ENCODE assay signal across 8 cellular contexts in genomic region chr5:140700177-140701144, GRCh38. TPM values are rescaled to one million over a fixed set of nuclear protein-coding genes. Genes with fewer than 3 reads are reported as not detected.
DNase-seq lines count a peak whose midpoint lies in the region; ATAC-seq and TF ChIP-seq lines count a peak whose summit lies in the region.

A gene with protein sequence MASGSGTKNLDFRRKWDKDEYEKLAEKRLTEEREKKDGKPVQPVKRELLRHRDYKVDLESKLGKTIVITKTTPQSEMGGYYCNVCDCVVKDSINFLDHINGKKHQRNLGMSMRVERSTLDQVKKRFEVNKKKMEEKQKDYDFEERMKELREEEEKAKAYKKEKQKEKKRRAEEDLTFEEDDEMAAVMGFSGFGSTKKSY (plus strand): TSS chr5:140700447. CDS start chr5:140700461, 14 bp downstream.

- peaks cover 46% of the 10 kb centered on the region for H3K36me3 ChIP-seq in H7 (replicated peaks; ENCODE audit: control insufficient read depth, insufficient read depth, low read length)

- peak; percentile 95 for DNase-seq in ELF-1 (ENCODE audit: low read depth, low spot score)
- DNase-seq in H7 = peak; percentile 91
- DNase-seq in M059J (ENCODE audit: low read depth) = peak; percentile 98
- DNase-seq in SHP77 (lab: John Stamatoyannopoulos, UW) = peak; percentile 96
- DNase-seq in activated effector memory CD4-positive, alpha-beta T cell treated with Interleukin-2 at 50 U/mL for 16 hours = peak; percentile 91
- peak; percentile 99 for DNase-seq in fibroblast of pulmonary artery (ENCODE audit: low read depth)
- DNase-seq in natural killer cell treated with Interleukin-12 subunit alpha and Interleukin-12 subunit beta and Interleukin-15 and Interleukin-18, amount 100 ng/mL, for 72 hours (ENCODE audit: low spot score) = peak; percentile 95
- peak; percentile 90 for DNase-seq in stimulated activated naive CD8-positive, alpha-beta T cell treated with anti-CD3 and anti-CD28 coated beads, Interleukin-15, Interleukin-2, amounts not matched to agents 100 U/mL and 50 U/mL, for 24 hours

- peak within 1 kb of the TSS; percentile 80 for H3K4me3 ChIP-seq in H7 (ENCODE audit: insufficient read depth, low read depth, low read length)
- peak within 1 kb of the TSS; percentile 74 for H3K4me3 ChIP-seq in fibroblast of pulmonary artery (replicated peaks; ENCODE audit: low read depth, low read length)

- peak within 1 kb of the TSS; percentile 96 for H3K4me3 Mint-ChIP-seq in natural killer cell treated with Interleukin-12 subunit alpha and Interleukin-12 subunit beta and Interleukin-15 and Interleukin-18, amount 100 ng/mL, for 72 hours

- H3K27ac Mint-ChIP-seq in natural killer cell treated with Interleukin-12 subunit alpha and Interleukin-12 subunit beta and Interleukin-15 and Interleukin-18, amount 100 ng/mL, for 72 hours = peak within 1 kb of the TSS; percentile 89 to 97

- TF ChIP-seq CTCF in fibroblast of pulmonary artery (IDR thresholded peaks at IDR 0.05; ENCODE audit: low read length, missing control alignments) = no peak

- H3K4me1 Mint-ChIP-seq in natural killer cell treated with Interleukin-12 subunit alpha and Interleukin-12 subunit beta and Interleukin-15 and Interleukin-18, amount 100 ng/mL, for 72 hours (ENCODE audit: low read depth in 2 of 2) = peaks cover 25 to 26% of the 10 kb centered on the region in 2 donors

- H3K9me3 Mint-ChIP-seq in natural killer cell treated with Interleukin-12 subunit alpha and Interleukin-12 subunit beta and Interleukin-15 and Interleukin-18, amount 100 ng/mL, for 72 hours = no peaks in the 10 kb centered on the region

- peak; percentile 99 to 100 for ATAC-seq in natural killer cell treated with Interleukin-12 subunit alpha and Interleukin-12 subunit beta and Interleukin-15 and Interleukin-18, amount 100 ng/mL, for 72 hours
- peak; percentile 98 for ATAC-seq in stimulated activated naive CD8-positive, alpha-beta T cell treated with anti-CD3 and anti-CD28 coated beads, Interleukin-15, Interleukin-2, amounts not matched to agents 100 U/mL and 50 U/mL, for 24 hours

- H3K27me3 ChIP-seq in H7 (ENCODE audit: control insufficient read depth, insufficient read depth, low read length) = no peaks in the 10 kb centered on the region

- H3K27me3 Mint-ChIP-seq in natural killer cell treated with Interleukin-12 subunit alpha and Interleukin-12 subunit beta and Interleukin-15 and Interleukin-18, amount 100 ng/mL, for 72 hours = no peaks in the 10 kb centered on the region

- H3K36me3 Mint-ChIP-seq in natural killer cell treated with Interleukin-12 subunit alpha and Interleukin-12 subunit beta and Interleukin-15 and Interleukin-18, amount 100 ng/mL, for 72 hours = peaks cover 65% of the 10 kb centered on the region

RNA-seq across cellular contexts. Expression of the gene that starts here (rescaled TPM):
- total RNA-seq in H7 (2014; rRNA removed; shearing (Covaris generic)) = 42.3 and 42.7 TPM in 2 replicates
- 68.0 and 71.3 TPM in 2 replicates for total RNA-seq in M059J (2014; rRNA removed; shearing (Covaris generic))
- total RNA-seq in natural killer cell treated with Interleukin-12 subunit alpha and Interleukin-12 subunit beta and Interleukin-15 and Interleukin-18, amount 100 ng/mL, for 72 hours = 10 to 100 TPM; 57.0 to 62.1 TPM

Comparison
In these comparisons a context has a peak if more than half of its experiments do, and no peak if none do; other contexts are left out.
1. Peak in every context shown above with its lines: DNase-seq, ATAC-seq and H3K4me3 ChIP-seq.